8 cellular contexts compared by ENCODE assay signal in genomic region chr18:830315-830901, GRCh38. TPM values are rescaled to one million over a fixed set of nuclear protein-coding genes. Genes with fewer than 3 reads are reported as not detected.
DNase-seq lines count a peak whose midpoint lies in the region; ATAC-seq and TF ChIP-seq lines count a peak whose summit lies in the region.

No MANE protein-coding gene starts in this region.

- DNase-seq in GM10248 (ENCODE audit: extremely low spot score) (peak; percentile 35), activated B cell treated with CpG ODN at 0.5 μM for 24 hours (no peak), iPS DF 4.7 (ENCODE audit: extremely low read depth, low spot score) (peak; percentile 69), tibial nerve (ENCODE audit: low spot score in 2 of 2) (peak in 1 of 2 donors; percentile 33), mesenteric fat pad (ENCODE audit: low spot score) (no peak), G401 (ENCODE audit: low spot score) (no peak)

- H3K9me3 ChIP-seq in HUES48 (ENCODE audit: control insufficient read depth, insufficient read depth, low read length) = no peaks in the 10 kb centered on the region
- no peaks in the 10 kb centered on the region for H3K9me3 ChIP-seq in tibial nerve

- no peak for TF ChIP-seq POLR2A in tibial nerve (IDR thresholded peaks at IDR 0.05)

- H3K36me3 ChIP-seq in HUES48 (ENCODE audit: control insufficient read depth, insufficient read depth, low read length) (no peaks in the 10 kb centered on the region), tibial nerve (no peaks in the 10 kb centered on the region)

- TF ChIP-seq CTCF in GM10248 (IDR thresholded peaks at IDR 0.05; ENCODE audit: control extremely low read depth, extremely low read depth, low read depth, missing control alignments) (no peak), activated B cell treated with CpG ODN at 0.5 μM for 24 hours (IDR thresholded peaks at IDR 0.05) (no peak), tibial nerve (IDR thresholded peaks at IDR 0.05) (no peak)

- H3K27me3 Mint-ChIP-seq in activated B cell treated with CpG ODN at 0.5 μM for 24 hours = peaks cover 19% of the 10 kb centered on the region

- H3K4me1 Mint-ChIP-seq in activated B cell treated with CpG ODN at 0.5 μM for 24 hours = peaks cover 10% of the 10 kb centered on the region

- ATAC-seq in GM21447 (IDR thresholded peaks at IDR 0.05; ENCODE audit: unreplicated experiment) (peak; percentile 70), activated B cell treated with CpG ODN at 0.5 μM for 24 hours (ENCODE audit: low read depth) (no peak)

- no peaks in the 10 kb centered on the region for H3K9me3 Mint-ChIP-seq in activated B cell treated with CpG ODN at 0.5 μM for 24 hours

- H3K9ac ChIP-seq in HUES48 (ENCODE audit: low read depth, low read length) = no peak overlapping the region

- 18 to 21% methylated on average over 5 of the region's 5 CpGs for WGBS in tibial nerve, 2 donors

- in situ Hi-C loops in G401 (cut with HindIII; ENCODE audit: low sequenced_read_pairs) = no loop called here

- intact Hi-C loops in activated B cell treated with CpG ODN at 0.5 μM for 24 hours (cut with micrococcal nuclease) = no loop called here

- TF ChIP-seq EP300 in tibial nerve (IDR thresholded peaks at IDR 0.05) = peak; percentile 61 to 67

- H3K27ac Mint-ChIP-seq in activated B cell treated with CpG ODN at 0.5 μM for 24 hours = no peak overlapping the region

- H3K4me1 ChIP-seq in HUES48 (ENCODE audit: control insufficient read depth, insufficient read depth, low read length) = peaks cover 10% of the 10 kb centered on the region
- H3K4me1 ChIP-seq in tibial nerve = peaks cover 0 to 15% (median 0%) of the 10 kb centered on the region in 4 donors

- H3K27me3 ChIP-seq in HUES48 (ENCODE audit: control insufficient read depth, insufficient read depth, low read length) = no peaks in the 10 kb centered on the region; the same call in 1 of the 2 replicates
- H3K27me3 ChIP-seq in tibial nerve = peaks cover 0 to 5% of the 10 kb centered on the region in 2 donors

- no peak overlapping the region for H3K4me3 ChIP-seq in HUES48 (ENCODE audit: low read depth, low read length)
- H3K4me3 ChIP-seq in tibial nerve = no peak overlapping the region

- CTCF ChIA-PET in GM10248 (lab: Yijun Ruan, JAX) (interaction anchor here (0.7 to 9.2 kb wide), 53 partner anchors 10 to 335 kb away, joined by 3 to 229 read pairs (median 6); partner anchors contain the start of genes ENOSF1, TYMS and YES1), activated B cell treated with CpG ODN at 0.5 μM for 24 hours (lab: Charles Lee) (interaction anchor here (1.4 to 4.1 kb wide), 6 partner anchors 9 to 206 kb away, joined by 5 to 49 read pairs (median 8); no protein-coding TSS in a partner anchor)

- no peaks in the 10 kb centered on the region for H3K36me3 Mint-ChIP-seq in activated B cell treated with CpG ODN at 0.5 μM for 24 hours (ENCODE audit: low read depth)

- H3K27ac ChIP-seq in HUES48 (ENCODE audit: low read depth, low read length) (peak overlapping the region; percentile 94), tibial nerve (peak overlapping the region in 1 of 4 donors; percentile 50)

- POLR2A ChIA-PET in GM10248 (lab: Yijun Ruan, JAX) (interaction anchor here (0.6 kb wide), 1 partner anchor 159 kb away, joined by 3 read pairs; no protein-coding TSS in a partner anchor), activated B cell treated with CpG ODN at 0.5 μM for 24 hours (lab: Charles Lee) (no interaction called here)

- H3K4me3 Mint-ChIP-seq in activated B cell treated with CpG ODN at 0.5 μM for 24 hours = peak overlapping the region; percentile 6

RNA-seq across cellular contexts. Expression of gene YES1, which starts 18.4 kb away (rescaled TPM):
- total RNA-seq in activated B cell treated with CpG ODN at 0.5 μM for 24 hours (0.24 and 0.35 TPM in 2 replicates), tibial nerve (10 to 100 TPM; 47.5 to 73.0 (median 59.1) TPM), mesenteric fat pad (54.3 TPM)
- total RNA-seq in G401 (2014; rRNA removed; shearing (Covaris generic)) = 71.8 and 81.9 TPM in 2 replicates

Comparison
In these comparisons a context has a peak if more than half of its experiments do, and no peak if none do; other contexts are left out.
1. DNase-seq: peak in GM10248 (single experiment) and iPS DF 4.7 (single experiment); none in activated B cell treated with CpG ODN at 0.5 μM for 24 hours (single experiment), mesenteric fat pad (single experiment) and G401 (single experiment).
2. RNA of gene YES1, which starts 18.4 kb away (total RNA-seq): 71.8 to 81.9 TPM in G401, 47.5 to 73.0 TPM in tibial nerve and 54.3 TPM in mesenteric fat pad (single experiment); 0.24 to 0.35 TPM in activated B cell treated with CpG ODN at 0.5 μM for 24 hours; every median in the first group is over 10 times any median in the second.